In the genomic region with DNA sequence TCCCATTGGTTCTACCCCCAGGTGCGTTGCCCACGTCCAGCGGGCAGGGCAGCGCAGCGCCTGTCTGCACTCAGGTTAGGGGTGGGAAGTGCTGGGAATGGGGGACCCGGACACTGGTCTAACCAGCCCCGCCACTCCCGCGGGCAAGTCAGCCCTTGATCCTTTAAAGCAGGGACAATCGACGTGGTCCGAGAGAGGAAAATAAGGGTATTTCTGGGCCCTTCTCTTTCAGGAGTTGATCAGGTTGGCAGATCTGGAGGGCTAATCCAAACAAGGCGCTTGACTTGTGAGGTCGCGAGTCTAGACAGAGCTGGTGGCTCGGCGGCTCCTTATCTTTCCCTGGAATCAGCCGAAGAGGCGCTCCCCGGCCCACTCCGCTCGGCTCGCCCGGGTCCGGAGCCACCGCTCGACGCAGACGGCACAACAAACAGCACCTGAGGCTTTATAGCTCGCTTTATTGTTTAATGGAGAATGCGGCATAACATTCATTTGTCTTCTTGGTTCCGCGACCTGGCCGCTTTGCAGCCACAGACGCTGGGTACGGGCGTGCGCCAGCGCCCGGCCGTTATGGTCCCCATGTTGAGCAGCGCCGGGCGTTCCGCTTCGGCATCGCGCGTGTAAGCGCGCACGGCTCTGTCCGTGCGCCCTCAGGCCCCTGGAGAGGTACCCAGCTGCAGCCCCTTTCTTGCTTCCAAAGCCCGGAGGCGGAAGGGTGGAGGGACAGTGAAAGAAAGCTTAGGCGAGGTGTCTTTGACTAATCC, we compare ENCODE assay signal across 1 cellular context.
TF ChIP-seq lines count a peak whose summit lies in the region.

No MANE protein-coding gene starts in this region.

TF ChIP-seq in IMR-90, 13 proteins besides CTCF, POLR2A, EP300 and RAD21:
- TF ChIP-seq CEBPB (IDR thresholded peaks at IDR 0.05; ENCODE audit: low read depth, low read length): no peak
- TF ChIP-seq SMC3 (IDR thresholded peaks at IDR 0.05; ENCODE audit: low read depth, low read length): no peak
- TF ChIP-seq RCOR1 (IDR thresholded peaks at IDR 0.05; ENCODE audit: insufficient replicate concordance, low read length): no peak
- TF ChIP-seq MAFK (IDR thresholded peaks at IDR 0.05; ENCODE audit: low read depth, low read length): no peak
- TF ChIP-seq, protein P1, sequence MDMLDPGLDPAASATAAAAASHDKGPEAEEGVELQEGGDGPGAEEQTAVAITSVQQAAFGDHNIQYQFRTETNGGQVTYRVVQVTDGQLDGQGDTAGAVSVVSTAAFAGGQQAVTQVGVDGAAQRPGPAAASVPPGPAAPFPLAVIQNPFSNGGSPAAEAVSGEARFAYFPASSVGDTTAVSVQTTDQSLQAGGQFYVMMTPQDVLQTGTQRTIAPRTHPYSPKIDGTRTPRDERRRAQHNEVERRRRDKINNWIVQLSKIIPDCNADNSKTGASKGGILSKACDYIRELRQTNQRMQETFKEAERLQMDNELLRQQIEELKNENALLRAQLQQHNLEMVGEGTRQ (IDR thresholded peaks at IDR 0.05; ENCODE audit: low read depth, low read length): no peak
- no peak for TF ChIP-seq FOS (IDR thresholded peaks at IDR 0.05; ENCODE audit: low read depth, low read length)
TF ChIP-seq in IMR-90: peak in this region for 0.
